In genomic region chr1:244272471-244273261, GRCh38 we compare ENCODE assay signal across 8 cellular contexts.
DNase-seq lines count a peak whose midpoint lies in the region; ATAC-seq and TF ChIP-seq lines count a peak whose summit lies in the region.

No MANE protein-coding gene starts in this region.

- H3K9me3 Mint-ChIP-seq in activated naive CD4-positive, alpha-beta T cell treated with anti-CD3 and anti-CD28 coated beads, Interleukin-2, amount 50 U/mL, for 24 hours, result no peaks in the 10 kb centered on the region
- peaks cover 11% of the 10 kb centered on the region for H3K9me3 Mint-ChIP-seq in type B pancreatic cell

- no peaks in the 10 kb centered on the region for H3K36me3 Mint-ChIP-seq in activated naive CD4-positive, alpha-beta T cell treated with anti-CD3 and anti-CD28 coated beads, Interleukin-2, amount 50 U/mL, for 24 hours
- H3K36me3 Mint-ChIP-seq in type B pancreatic cell, result no peaks in the 10 kb centered on the region

- ATAC-seq in SK-N-SH treated with all-trans-retinoic acid at 6 μM for 48 hours, result peak; percentile 70

- H3K27me3 Mint-ChIP-seq in activated naive CD4-positive, alpha-beta T cell treated with anti-CD3 and anti-CD28 coated beads, Interleukin-2, amount 50 U/mL, for 24 hours, result no peaks in the 10 kb centered on the region
- H3K27me3 Mint-ChIP-seq in type B pancreatic cell, result peaks cover 5% of the 10 kb centered on the region

- DNase-seq in ELR (ENCODE audit: low read depth) (peak; percentile 88), HFF-Myc (ENCODE audit: extremely low read depth, low read depth) (peak; percentile 91), NCI-H1105 (lab: John Stamatoyannopoulos, UW) (peak; percentile 62), glomerular visceral epithelial cell (ENCODE audit: extremely low spot score) (peak; percentile 89), pons (ENCODE audit: low spot score) (peak; percentile 97), type B pancreatic cell (ENCODE audit: extremely low spot score, unreplicated experiment) (peak; percentile 75)

- H3K4me3 ChIP-seq in HFF-Myc (replicated peaks; ENCODE audit: low read depth, low read length), result no peak overlapping the region

- peaks cover 4% of the 10 kb centered on the region for H3K4me1 Mint-ChIP-seq in activated naive CD4-positive, alpha-beta T cell treated with anti-CD3 and anti-CD28 coated beads, Interleukin-2, amount 50 U/mL, for 24 hours
- peaks cover 14% of the 10 kb centered on the region for H3K4me1 Mint-ChIP-seq in type B pancreatic cell (ENCODE audit: unreplicated experiment)

- TF ChIP-seq CTCF in HFF-Myc (IDR thresholded peaks at IDR 0.05; ENCODE audit: low read depth, low read length, missing control alignments) (peak; percentile 91), type B pancreatic cell (conservative IDR thresholded peaks at IDR 0.05) (peak; percentile 99)

- no peak overlapping the region for H3K4me3 Mint-ChIP-seq in activated naive CD4-positive, alpha-beta T cell treated with anti-CD3 and anti-CD28 coated beads, Interleukin-2, amount 50 U/mL, for 24 hours
- no peak overlapping the region for H3K4me3 Mint-ChIP-seq in type B pancreatic cell

- H3K27ac Mint-ChIP-seq in activated naive CD4-positive, alpha-beta T cell treated with anti-CD3 and anti-CD28 coated beads, Interleukin-2, amount 50 U/mL, for 24 hours, result peak overlapping the region; percentile 1
- H3K27ac Mint-ChIP-seq in type B pancreatic cell, result no peak overlapping the region

TF ChIP-seq in SK-N-SH treated with all-trans-retinoic acid at 6 μM for 48 hours, 23 proteins besides CTCF, POLR2A, EP300 and RAD21:
- no peak for TF ChIP-seq ZNF70 (CRISPR knock-in tag; IDR thresholded peaks at IDR 0.05)
- TF ChIP-seq CSDC2 (CRISPR knock-in tag; IDR thresholded peaks at IDR 0.05), result 0 out of 2 replicates have a peak, but pooled peaks have one; percentile 24
- TF ChIP-seq CSRNP3 (CRISPR knock-in tag; IDR thresholded peaks at IDR 0.05), result no peak
